8 cellular contexts compared by ENCODE assay signal in the genomic region with DNA sequence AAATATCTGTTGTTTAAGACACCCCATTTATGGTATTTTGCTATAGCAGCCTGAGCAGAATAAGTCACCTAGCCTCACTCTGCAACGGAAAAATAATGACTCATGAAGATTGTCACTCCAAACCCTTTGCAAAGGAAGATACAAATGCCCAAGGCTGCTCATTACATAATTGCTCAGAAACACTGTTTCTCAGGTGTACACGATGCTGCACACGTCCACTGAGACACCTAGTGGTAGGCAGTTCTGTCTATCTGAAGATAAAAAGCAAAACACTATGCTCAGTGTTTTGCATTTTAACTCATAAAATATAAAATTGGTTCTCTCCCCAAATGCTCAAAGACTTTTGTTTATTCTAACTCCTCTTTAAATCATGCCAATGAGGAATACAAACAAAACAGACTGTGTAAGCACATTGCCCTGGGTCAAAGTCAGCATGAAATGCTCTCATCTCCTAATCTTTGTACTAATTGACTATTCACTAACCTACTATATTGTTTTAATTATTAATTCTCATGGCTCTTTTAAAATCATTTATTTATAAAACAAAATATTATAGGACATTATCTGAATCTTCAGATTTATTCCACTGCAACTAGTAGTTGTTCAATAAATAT. TPM values are rescaled to one million over a fixed set of nuclear protein-coding genes. Genes with fewer than 3 reads are reported as not detected.
DNase-seq lines count a peak whose midpoint lies in the region; ATAC-seq and TF ChIP-seq lines count a peak whose summit lies in the region.

No MANE protein-coding gene starts in this region.

- peak; percentile 66 for ATAC-seq in upper lobe of right lung

- peak; percentile 63 for TF ChIP-seq CTCF in left ventricle myocardium inferior (IDR thresholded peaks at IDR 0.05; ENCODE audit: borderline replicate concordance)
- TF ChIP-seq CTCF in right atrium auricular region (IDR thresholded peaks at IDR 0.05): peak in 1 of 2 donors; percentile 50
- TF ChIP-seq CTCF in upper lobe of right lung (IDR thresholded peaks at IDR 0.05): peak; percentile 34

- no peak for DNase-seq in left ventricle myocardium inferior
- DNase-seq in right atrium auricular region (ENCODE audit: low spot score): no peak
- DNase-seq in HuH-7.5 (ENCODE audit: low spot score): peak; percentile 19
- DNase-seq in T47D (ENCODE audit: low read depth in 1 of 2, low spot score in 1 of 2): peak; percentile 44 to 62
- no peak for DNase-seq in upper lobe of right lung
- no peak for DNase-seq in KBM-7
- DNase-seq in pons (ENCODE audit: low spot score): no peak
- DNase-seq in NCI-H146 (lab: John Stamatoyannopoulos, UW): no peak

- H3K4me3 ChIP-seq in left ventricle myocardium inferior (no peak overlapping the region), right atrium auricular region (no peak overlapping the region), upper lobe of right lung (no peak overlapping the region)

- H3K27me3 ChIP-seq in left ventricle myocardium inferior (ENCODE audit: low read depth) (peaks cover 41% of the 10 kb centered on the region), right atrium auricular region (no peaks in the 10 kb centered on the region), upper lobe of right lung (peaks cover 10% of the 10 kb centered on the region)

- no peak overlapping the region for H3K27ac ChIP-seq in left ventricle myocardium inferior (replicated peaks)
- H3K27ac ChIP-seq in right atrium auricular region: no peak overlapping the region
- no peak overlapping the region for H3K27ac ChIP-seq in upper lobe of right lung

- in situ Hi-C loops in T47D (cut with HindIII; ENCODE audit: low pct_unique_long_range_greater_than_20kb, low sequenced_read_pairs) (no loop called here), KBM-7 (cut with MboI; ENCODE audit: low pct_unique_long_range_greater_than_20kb, low sequenced_read_pairs) (no loop called here)

- H3K9me3 ChIP-seq in left ventricle myocardium inferior (replicated peaks): peaks cover 13% of the 10 kb centered on the region
- peaks cover 0 to 8% of the 10 kb centered on the region in 2 donors for H3K9me3 ChIP-seq in right atrium auricular region
- H3K9me3 ChIP-seq in upper lobe of right lung: no peaks in the 10 kb centered on the region

- intact Hi-C loops in left ventricle myocardium inferior (cut with micrococcal nuclease) (loop anchor here (10.0 kb wide), 1 partner anchor 309 kb away; no protein-coding TSS in a partner anchor), upper lobe of right lung (cut with DNase I) (no loop called here)

- H3K4me1 ChIP-seq in left ventricle myocardium inferior (no peaks in the 10 kb centered on the region), right atrium auricular region (no peaks in the 10 kb centered on the region), upper lobe of right lung (no peaks in the 10 kb centered on the region)

- H3K36me3 ChIP-seq in left ventricle myocardium inferior: no peaks in the 10 kb centered on the region
- no peaks in the 10 kb centered on the region for H3K36me3 ChIP-seq in right atrium auricular region
- no peaks in the 10 kb centered on the region for H3K36me3 ChIP-seq in upper lobe of right lung

RNA-seq across cellular contexts. Expression of a gene that starts 7.7 kb away (rescaled TPM):
- 5.3 TPM for total RNA-seq in left ventricle myocardium inferior
- 1 to 10 TPM; 1.8 to 2.3 TPM for total RNA-seq in right atrium auricular region
- total RNA-seq in upper lobe of right lung: 1.7 TPM

RNA-seq across cellular contexts. Expression of a gene that starts 28.3 kb away (rescaled TPM):
- total RNA-seq in left ventricle myocardium inferior: 11.8 TPM
- 10 to 100 TPM; 10.5 to 12.6 TPM for total RNA-seq in right atrium auricular region
- total RNA-seq in upper lobe of right lung: 25.0 TPM

Comparison
In these comparisons a context has a peak if more than half of its experiments do, and no peak if none do; other contexts are left out.
1. DNase-seq: peak in HuH-7.5 (single experiment) and T47D (2 of 2); none in left ventricle myocardium inferior (single experiment), right atrium auricular region (single experiment), upper lobe of right lung (single experiment), KBM-7 (single experiment), pons (single experiment) and NCI-H146 (single experiment).